In the genomic region with DNA sequence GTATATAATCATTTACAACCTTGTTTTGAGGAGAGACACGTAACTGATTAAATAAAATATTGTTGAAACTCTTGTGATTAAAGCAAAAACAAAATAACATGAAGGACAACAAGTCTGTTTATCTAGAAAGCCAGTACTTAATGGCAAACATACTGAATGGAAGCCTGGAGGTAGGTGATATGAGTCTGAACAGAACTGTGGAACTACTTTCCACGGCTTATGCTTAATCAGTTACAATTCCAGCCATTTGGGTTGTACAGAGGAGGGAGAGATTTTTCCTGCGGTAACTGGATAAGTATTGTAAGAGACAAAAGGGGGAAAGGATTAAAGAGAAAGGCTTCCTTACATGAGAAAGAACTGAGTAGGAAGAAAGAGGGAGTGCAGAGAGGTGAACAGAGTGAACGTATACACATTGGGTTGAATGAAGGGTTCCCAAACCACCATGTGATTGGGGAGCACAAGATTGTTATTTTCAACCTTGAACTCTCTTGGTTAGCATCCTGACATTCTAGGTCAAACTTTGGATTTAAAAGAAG, we compare ENCODE assay signal across 1 cellular context.
TF ChIP-seq lines count a peak whose summit lies in the region.

No MANE protein-coding gene starts in this region.

TF ChIP-seq in IMR-90, 13 proteins besides CTCF, POLR2A, EP300 and RAD21:
- TF ChIP-seq, protein P1, sequence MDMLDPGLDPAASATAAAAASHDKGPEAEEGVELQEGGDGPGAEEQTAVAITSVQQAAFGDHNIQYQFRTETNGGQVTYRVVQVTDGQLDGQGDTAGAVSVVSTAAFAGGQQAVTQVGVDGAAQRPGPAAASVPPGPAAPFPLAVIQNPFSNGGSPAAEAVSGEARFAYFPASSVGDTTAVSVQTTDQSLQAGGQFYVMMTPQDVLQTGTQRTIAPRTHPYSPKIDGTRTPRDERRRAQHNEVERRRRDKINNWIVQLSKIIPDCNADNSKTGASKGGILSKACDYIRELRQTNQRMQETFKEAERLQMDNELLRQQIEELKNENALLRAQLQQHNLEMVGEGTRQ (IDR thresholded peaks at IDR 0.05; ENCODE audit: low read depth, low read length) = no peak
- TF ChIP-seq NFE2L2 (IDR thresholded peaks at IDR 0.05; ENCODE audit: low read depth, low read length) = no peak
- no peak for TF ChIP-seq CHD1 (IDR thresholded peaks at IDR 0.05; ENCODE audit: low read depth, low read length)
- no peak for TF ChIP-seq MAFK (IDR thresholded peaks at IDR 0.05; ENCODE audit: low read depth, low read length)
- TF ChIP-seq CEBPB (IDR thresholded peaks at IDR 0.05; ENCODE audit: low read depth, low read length) = no peak
- no peak for TF ChIP-seq FOS (IDR thresholded peaks at IDR 0.05; ENCODE audit: low read depth, low read length)
- no peak for TF ChIP-seq BHLHE40 (IDR thresholded peaks at IDR 0.05; ENCODE audit: low read depth, low read length)
- TF ChIP-seq RFX5 (IDR thresholded peaks at IDR 0.05; ENCODE audit: low read depth, low read length) = no peak
TF ChIP-seq in IMR-90: peak in this region for 0.
